Comparison of ENCODE assay signal across 19 cellular contexts in the genomic region with DNA sequence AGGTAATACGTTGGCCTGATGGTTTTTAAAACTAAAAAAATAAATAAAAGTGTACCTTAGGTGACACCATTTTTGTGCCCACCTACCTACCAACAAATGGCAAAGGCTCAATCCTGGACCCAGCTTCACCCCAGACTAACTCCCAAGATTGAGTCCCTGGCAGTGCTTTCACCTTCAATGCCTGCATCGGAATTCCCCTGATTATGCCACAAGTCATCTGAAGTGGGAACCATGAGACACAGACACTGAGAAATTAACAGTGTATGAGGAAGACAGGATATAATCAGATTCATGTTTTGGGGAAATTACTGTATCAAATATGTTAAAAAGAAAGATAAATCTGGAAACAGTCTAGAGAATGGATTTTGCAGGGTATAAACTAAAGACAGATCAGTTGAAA. TPM values are rescaled to one million over a fixed set of nuclear protein-coding genes. Genes with fewer than 3 reads are reported as not detected.
"Had no signal": no experiment of that assay in that cellular context is flagged by ENCODE, and none has a peak within 500 bp of the region (broad histone marks: within the 10 kb centered on the region; RNA-seq: fewer than 3 reads in every experiment).

No MANE protein-coding gene starts in this region.

- H2AFZ ChIP-seq: neural progenitor cell had no signal

- ATAC-seq: activated T-helper 17 cell treated with anti-CD3 and anti-CD28 coated beads, Interleukin-2, amount 50 U/mL, for 72 hours; heart left ventricle; left lobe of liver; stimulated activated naive CD8-positive, alpha-beta T cell treated with anti-CD3 and anti-CD28 coated beads, Interleukin-15, amount 100 ng/mL, for 72 hours; T-cell had no signal

- H3K27ac ChIP-seq: ascending aorta, heart left ventricle, neural progenitor cell, sigmoid colon, upper lobe of left lung had no signal

- H3K36me3 ChIP-seq: ascending aorta, heart left ventricle, neural progenitor cell, sigmoid colon, upper lobe of left lung had no signal

- H3K9ac ChIP-seq: neural progenitor cell had no signal

- H3K4me3 ChIP-seq: ascending aorta, heart left ventricle, neural progenitor cell, sigmoid colon, upper lobe of left lung had no signal

- H3K4me1 ChIP-seq: ascending aorta, heart left ventricle, neural progenitor cell, sigmoid colon, upper lobe of left lung had no signal

- FAIRE-seq: endothelial cell of umbilical vein, islet of Langerhans had no signal

- H3K27me3 ChIP-seq: ascending aorta, heart left ventricle, neural progenitor cell, sigmoid colon, upper lobe of left lung had no signal

- H3K4me2 ChIP-seq: neural progenitor cell had no signal

- H3K9me3 ChIP-seq: ascending aorta, heart left ventricle, sigmoid colon, upper lobe of left lung had no signal

- DNase-seq: activated CD4-positive, alpha-beta T cell treated with anti-CD3 and anti-CD28 coated beads for 1 hour; activated CD4-positive, alpha-beta T cell treated with anti-CD3 and anti-CD28 coated beads, Interleukin-2, amount 50 U/mL, for 48 hours; activated naive CD4-positive, alpha-beta T cell treated with Interleukin-2 at 50 U/mL for 16 hours; heart left ventricle; sigmoid colon; stimulated activated CD4-positive, alpha-beta T cell treated with anti-CD3 and anti-CD28 coated beads, Interleukin-1b, Interleukin-23, amount 100 ng/mL, for 48 hours; stimulated activated naive CD8-positive, alpha-beta T cell treated with anti-CD3 and anti-CD28 coated beads, Interleukin-15, amount 100 ng/mL, for 72 hours; T-cell; T1000; upper lobe of left lung had no signal

RNA-seq across cellular contexts. Expression of a gene that starts 56.9 kb away (rescaled TPM):
- total RNA-seq: activated T-helper 17 cell treated with anti-CD3 and anti-CD28 coated beads, Interleukin-2, amount 50 U/mL, for 72 hours; ascending aorta; endothelial cell of umbilical vein; heart left ventricle; lung microvascular endothelial cell; osteocyte; pulmonary artery endothelial cell; sigmoid colon; T-cell; upper lobe of left lung had no signal
- polyA plus RNA-seq: endothelial cell of umbilical vein, heart left ventricle had no signal
